Comparison of ENCODE assay signal across 9 cellular contexts in the genomic region with DNA sequence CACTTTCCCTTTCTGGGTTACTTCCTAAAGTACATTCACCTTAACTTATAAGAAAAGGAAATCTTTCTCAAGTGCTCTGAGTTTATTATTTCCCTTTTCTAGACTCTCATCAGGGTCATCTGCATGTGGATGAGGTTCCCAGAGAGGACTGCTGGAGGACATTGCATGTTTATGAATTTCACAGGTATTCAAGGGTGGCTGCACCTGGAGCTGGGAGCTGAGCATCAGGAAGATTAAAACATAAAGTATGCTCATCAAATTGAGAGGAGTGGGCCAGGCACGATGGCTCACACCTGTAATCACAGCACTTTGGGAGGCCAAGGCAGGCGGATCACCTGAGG. TPM values are rescaled to one million over a fixed set of nuclear protein-coding genes. Genes with fewer than 3 reads are reported as not detected.
A peak's percentile ranks its signal among the peaks of the same experiment; 100 is the strongest.
DNase-seq lines count a peak whose midpoint lies in the region; ATAC-seq and TF ChIP-seq lines count a peak whose summit lies in the region.
"Had no signal": no experiment of that assay in that cellular context is flagged by ENCODE, and none has a peak within 500 bp of the region (broad histone marks: within the 10 kb centered on the region; RNA-seq: fewer than 3 reads in every experiment).

No MANE protein-coding gene starts in this region.

- peaks cover 5 to 16% (median 11%) of the 10 kb centered on the region in 4 donors for H3K4me1 Mint-ChIP-seq in CD4-positive, CD25-positive, alpha-beta regulatory T cell
- no peaks in the 10 kb centered on the region for H3K4me1 Mint-ChIP-seq in nephron

- no peaks in the 10 kb centered on the region for H3K27me3 ChIP-seq in CD4-positive, CD25-positive, alpha-beta regulatory T cell (ENCODE audit: control insufficient read depth, insufficient read depth, low read length)
- no peaks in the 10 kb centered on the region for H3K27me3 ChIP-seq in brain microvascular endothelial cell (replicated peaks)

- H3K4me3 Mint-ChIP-seq in CD4-positive, CD25-positive, alpha-beta regulatory T cell: peak overlapping the region in 1 of 4 donors; percentile 36
- no peak overlapping the region for H3K4me3 Mint-ChIP-seq in nephron

- in situ Hi-C loops in brain microvascular endothelial cell (cut with HindIII; ENCODE audit: low pct_ligation_motif_present, low sequenced_read_pairs): no loop called here

- no peak for DNase-seq in CD4-positive, CD25-positive, alpha-beta regulatory T cell
- DNase-seq in brain microvascular endothelial cell (no peak), NCI-H510A (lab: John Stamatoyannopoulos, UW) (no peak), NCI-H2081 treated with DMSO at 0.1 percent for 48 hours (lab: John Stamatoyannopoulos, UW) (no peak), COLO668 (lab: John Stamatoyannopoulos, UW; ENCODE audit: unreplicated experiment) (no peak)
- DNase-seq: NCI-H1436 treated with DMSO at 0.1 percent for 48 hours had no signal

- H3K27me3 Mint-ChIP-seq in CD4-positive, CD25-positive, alpha-beta regulatory T cell: no peaks in the 10 kb centered on the region
- no peaks in the 10 kb centered on the region for H3K27me3 Mint-ChIP-seq in nephron (ENCODE audit: low read depth)

- TF ChIP-seq CTCF in brain microvascular endothelial cell (IDR thresholded peaks at IDR 0.05; ENCODE audit: low read depth, low read length, missing control alignments): no peak
- no peak for TF ChIP-seq CTCF in nephron (IDR thresholded peaks at IDR 0.05; ENCODE audit: unreplicated experiment in 3 of 3)

- H3K9me3 ChIP-seq in CD4-positive, CD25-positive, alpha-beta regulatory T cell (ENCODE audit: control insufficient read depth in 2 of 2, low read length in 2 of 2): no peaks in the 10 kb centered on the region

- ATAC-seq in CD4-positive, CD25-positive, alpha-beta regulatory T cell (ENCODE audit: low read depth in 2 of 2): no peak
- ATAC-seq in HG03571 (IDR thresholded peaks at IDR 0.05; ENCODE audit: unreplicated experiment) (peak; percentile 8), GM19035 (IDR thresholded peaks at IDR 0.05; ENCODE audit: unreplicated experiment) (no peak)

- peak overlapping the region; percentile 67 for H3K27ac ChIP-seq in CD4-positive, CD25-positive, alpha-beta regulatory T cell (ENCODE audit: insufficient read depth, low read length, poor library complexity, severe bottlenecking)
- H3K27ac ChIP-seq in brain microvascular endothelial cell: peak overlapping the region; percentile 80

- peak overlapping the region; percentile 67 for H3K4me3 ChIP-seq in CD4-positive, CD25-positive, alpha-beta regulatory T cell (ENCODE audit: low read depth, low read length)
- no peak overlapping the region for H3K4me3 ChIP-seq in brain microvascular endothelial cell (ENCODE audit: low read depth, low read length)

- H3K27ac Mint-ChIP-seq in CD4-positive, CD25-positive, alpha-beta regulatory T cell: peak overlapping the region; percentile 54 to 85 (median 65)
- H3K27ac Mint-ChIP-seq in nephron: peak overlapping the region; percentile 26 to 90 (median 45)

- no peaks in the 10 kb centered on the region for H3K36me3 ChIP-seq in CD4-positive, CD25-positive, alpha-beta regulatory T cell (ENCODE audit: control insufficient read depth, insufficient read depth, low read length)
- H3K36me3 ChIP-seq in brain microvascular endothelial cell (replicated peaks): no peaks in the 10 kb centered on the region

- H3K4me1 ChIP-seq in CD4-positive, CD25-positive, alpha-beta regulatory T cell (ENCODE audit: control insufficient read depth, insufficient read depth, low read length, poor library complexity, severe bottlenecking): peaks cover 13% of the 10 kb centered on the region

- peaks cover 0 to 2% (median 0%) of the 10 kb centered on the region in 7 donors for H3K9me3 Mint-ChIP-seq in CD4-positive, CD25-positive, alpha-beta regulatory T cell
- no peaks in the 10 kb centered on the region for H3K9me3 Mint-ChIP-seq in nephron

- H3K36me3 Mint-ChIP-seq in CD4-positive, CD25-positive, alpha-beta regulatory T cell: no peaks in the 10 kb centered on the region
- H3K36me3 Mint-ChIP-seq in nephron (ENCODE audit: low read depth): no peaks in the 10 kb centered on the region

RNA-seq across cellular contexts. Expression of a gene that starts 34.7 kb away (rescaled TPM):
- total RNA-seq in CD4-positive, CD25-positive, alpha-beta regulatory T cell: 58.4 TPM
- 10 to 100 TPM; 72.0 to 93.1 (median 79.8) TPM for polyA plus RNA-seq in CD4-positive, CD25-positive, alpha-beta regulatory T cell

RNA-seq across cellular contexts. Expression of a gene that starts 59.3 kb away (rescaled TPM):
- total RNA-seq in CD4-positive, CD25-positive, alpha-beta regulatory T cell: 13.2 TPM
- 1 to 10 TPM; 4.5 to 6.0 (median 5.4) TPM for polyA plus RNA-seq in CD4-positive, CD25-positive, alpha-beta regulatory T cell
